In genomic region chr16:89341274-89341673, GRCh38 we compare ENCODE assay signal across 18 cellular contexts.
A peak's percentile ranks its signal among the peaks of the same experiment; 100 is the strongest.
DNase-seq lines count a peak whose midpoint lies in the region; ATAC-seq and TF ChIP-seq lines count a peak whose summit lies in the region.
"Had no signal": no experiment of that assay in that cellular context is flagged by ENCODE, and none has a peak within 500 bp of the region (broad histone marks: within the 10 kb centered on the region; RNA-seq: fewer than 3 reads in every experiment).

No MANE protein-coding gene starts in this region.

- H3K4me3 Mint-ChIP-seq in activated naive CD4-positive, alpha-beta T cell treated with anti-CD3 and anti-CD28 coated beads, Interleukin-2, amount 10 ng/mL, durations not matched to agents 7 days and 5 days: no peak overlapping the region
- no peak overlapping the region for H3K4me3 Mint-ChIP-seq in stimulated activated effector memory CD8-positive, alpha-beta T cell treated with anti-CD3 and anti-CD28 coated beads, Interleukin-12 subunit alpha, Interleukin-12 subunit beta, amount 100 ng/mL, for 72 hours
- H3K4me3 Mint-ChIP-seq: GM23338, neural crest cell, T-cell had no signal

- no peaks in the 10 kb centered on the region for H3K27me3 ChIP-seq in esophagus squamous epithelium
- H3K27me3 ChIP-seq: vagina had no signal

- no peak for TF ChIP-seq POLR2A in esophagus squamous epithelium (IDR thresholded peaks at IDR 0.05)

- DNase-seq in activated naive CD4-positive, alpha-beta T cell treated with anti-CD3 and anti-CD28 coated beads, Interleukin-2, amount 10 ng/mL, durations not matched to agents 7 days and 5 days: no peak
- DNase-seq in activated naive CD4-positive, alpha-beta T cell treated with anti-CD3 and anti-CD28 coated beads, Interleukin-2, amount 50 U/mL, for 72 hours (ENCODE audit: low spot score in 2 of 2): no peak
- DNase-seq in SK-N-MC (ENCODE audit: low read depth, low spot score) (no peak), esophagus squamous epithelium (lab: John Stamatoyannopoulos, UW) (no peak), glomerular visceral epithelial cell (ENCODE audit: extremely low spot score) (no peak), left lobe of liver (ENCODE audit: low spot score) (no peak)
- no peak for DNase-seq in stimulated activated effector memory CD8-positive, alpha-beta T cell treated with anti-CD3 and anti-CD28 coated beads, Interleukin-12 subunit alpha, Interleukin-12 subunit beta, amount 100 ng/mL, for 72 hours (ENCODE audit: low spot score in 2 of 2)
- DNase-seq: foreskin melanocyte, Karpas-422, NCI-H1092 treated with DMSO at 0.1 percent for 48 hours, NCI-H2171, retina had no signal

- H3K27ac Mint-ChIP-seq in activated naive CD4-positive, alpha-beta T cell treated with anti-CD3 and anti-CD28 coated beads, Interleukin-2, amount 10 ng/mL, durations not matched to agents 7 days and 5 days: peak overlapping the region; percentile 37
- peak overlapping the region in 1 of 2 donors; percentile 77 for H3K27ac Mint-ChIP-seq in activated naive CD4-positive, alpha-beta T cell treated with anti-CD3 and anti-CD28 coated beads, Interleukin-2, amount 50 U/mL, for 72 hours
- peak overlapping the region; percentile 80 for H3K27ac Mint-ChIP-seq in stimulated activated effector memory CD8-positive, alpha-beta T cell treated with anti-CD3 and anti-CD28 coated beads, Interleukin-12 subunit alpha, Interleukin-12 subunit beta, amount 100 ng/mL, for 72 hours
- H3K27ac Mint-ChIP-seq: GM23338 had no signal

- H3K9me3 ChIP-seq in SK-N-MC (ENCODE audit: low read depth, low read length) (no peaks in the 10 kb centered on the region), esophagus squamous epithelium (no peaks in the 10 kb centered on the region)
- H3K9me3 ChIP-seq: vagina had no signal

- H3K27me3 Mint-ChIP-seq in activated naive CD4-positive, alpha-beta T cell treated with anti-CD3 and anti-CD28 coated beads, Interleukin-2, amount 10 ng/mL, durations not matched to agents 7 days and 5 days: no peaks in the 10 kb centered on the region
- H3K27me3 Mint-ChIP-seq: T-cell had no signal

- H3K27ac ChIP-seq in SK-N-MC: peak overlapping the region; percentile 13; the same call in 1 of the 2 replicates
- H3K27ac ChIP-seq in esophagus squamous epithelium: peak overlapping the region in 3 of 4 donors; percentile 55 to 71 (median 61)
- H3K27ac ChIP-seq: vagina, VCaP had no signal

- CTCF ChIA-PET in activated naive CD4-positive, alpha-beta T cell treated with anti-CD3 and anti-CD28 coated beads, Interleukin-2, amount 10 ng/mL, durations not matched to agents 7 days and 5 days (lab: Charles Lee): interaction anchor here (1.1 kb wide), 1 partner anchor 52 kb away, joined by 3 read pairs; no protein-coding TSS in a partner anchor

- H3K9ac ChIP-seq in SK-N-MC (ENCODE audit: insufficient read length): no peak overlapping the region

- H3K4me1 ChIP-seq in esophagus squamous epithelium: peaks cover 32 to 92% (median 59%) of the 10 kb centered on the region in 3 donors

- H3K4me3 ChIP-seq in SK-N-MC (no peak overlapping the region), esophagus squamous epithelium (no peak overlapping the region)
- H3K4me3 ChIP-seq: GM23338, vagina had no signal

- no peak for ATAC-seq in activated naive CD4-positive, alpha-beta T cell treated with anti-CD3 and anti-CD28 coated beads, Interleukin-2, amount 50 U/mL, for 72 hours
- ATAC-seq in stimulated activated effector memory CD8-positive, alpha-beta T cell treated with anti-CD3 and anti-CD28 coated beads, Interleukin-12 subunit alpha, Interleukin-12 subunit beta, amount 100 ng/mL, for 72 hours: no peak
- no peak for ATAC-seq in HG03159 (IDR thresholded peaks at IDR 0.05; ENCODE audit: unreplicated experiment)
- ATAC-seq in left lobe of liver: no peak
- ATAC-seq: GM23338 had no signal

- WGBS in esophagus squamous epithelium, 2 donors: 39 to 63% methylated on average over 5 to 7 of the region's 7 CpGs

- H3K36me3 Mint-ChIP-seq in activated naive CD4-positive, alpha-beta T cell treated with anti-CD3 and anti-CD28 coated beads, Interleukin-2, amount 10 ng/mL, durations not matched to agents 7 days and 5 days: peaks cover 13% of the 10 kb centered on the region
- H3K36me3 Mint-ChIP-seq in activated naive CD4-positive, alpha-beta T cell treated with anti-CD3 and anti-CD28 coated beads, Interleukin-2, amount 50 U/mL, for 72 hours: peaks cover 0 to 12% of the 10 kb centered on the region in 2 donors
- peaks cover 49% of the 10 kb centered on the region for H3K36me3 Mint-ChIP-seq in stimulated activated effector memory CD8-positive, alpha-beta T cell treated with anti-CD3 and anti-CD28 coated beads, Interleukin-12 subunit alpha, Interleukin-12 subunit beta, amount 100 ng/mL, for 72 hours

- TF ChIP-seq CTCF in esophagus squamous epithelium (IDR thresholded peaks at IDR 0.05): no peak

- H3K9me3 Mint-ChIP-seq in activated naive CD4-positive, alpha-beta T cell treated with anti-CD3 and anti-CD28 coated beads, Interleukin-2, amount 10 ng/mL, durations not matched to agents 7 days and 5 days: no peaks in the 10 kb centered on the region
- no peaks in the 10 kb centered on the region for H3K9me3 Mint-ChIP-seq in activated naive CD4-positive, alpha-beta T cell treated with anti-CD3 and anti-CD28 coated beads, Interleukin-2, amount 50 U/mL, for 72 hours
- no peaks in the 10 kb centered on the region for H3K9me3 Mint-ChIP-seq in stimulated activated effector memory CD8-positive, alpha-beta T cell treated with anti-CD3 and anti-CD28 coated beads, Interleukin-12 subunit alpha, Interleukin-12 subunit beta, amount 100 ng/mL, for 72 hours
- H3K9me3 Mint-ChIP-seq: GM23338, neural crest cell, T-cell had no signal

- intact Hi-C loops in esophagus squamous epithelium (cut with DNase I): no loop called here

- H3K36me3 ChIP-seq in SK-N-MC (ENCODE audit: insufficient read depth, low read length) (no peaks in the 10 kb centered on the region), esophagus squamous epithelium (no peaks in the 10 kb centered on the region)
- H3K36me3 ChIP-seq: vagina had no signal

- peaks cover 40% of the 10 kb centered on the region for H3K4me1 Mint-ChIP-seq in activated naive CD4-positive, alpha-beta T cell treated with anti-CD3 and anti-CD28 coated beads, Interleukin-2, amount 10 ng/mL, durations not matched to agents 7 days and 5 days
- H3K4me1 Mint-ChIP-seq in stimulated activated effector memory CD8-positive, alpha-beta T cell treated with anti-CD3 and anti-CD28 coated beads, Interleukin-12 subunit alpha, Interleukin-12 subunit beta, amount 100 ng/mL, for 72 hours: peaks cover 66% of the 10 kb centered on the region
